ENCODE assay signal across 8 cellular contexts in genomic region chr19:7874080-7874856, GRCh38. TPM values are rescaled to one million over a fixed set of nuclear protein-coding genes. Genes with fewer than 3 reads are reported as not detected.
A peak's percentile ranks its signal among the peaks of the same experiment; 100 is the strongest.
DNase-seq lines count a peak whose midpoint lies in the region; ATAC-seq, FAIRE-seq and TF ChIP-seq lines count a peak whose summit lies in the region.

PRR36 (minus strand) TSS chr19:7874390; CDS start chr19:7873689, 701 bp downstream.

- H3K36me3 ChIP-seq in HepG2 (replicated peaks in 1 of 2; ENCODE audit: control insufficient read depth in 1 of 2, insufficient read depth in 2 of 2, low read length in 2 of 2) (no peaks in the 10 kb centered on the region), right lobe of liver (no peaks in the 10 kb centered on the region)

- peaks cover 22 to 33% (median 25%) of the 10 kb centered on the region in 3 donors for H3K4me1 Mint-ChIP-seq in naive B cell

- H3K4me3 Mint-ChIP-seq in naive B cell = peak within 1 kb of the TSS; percentile 43 to 91 (median 66)

- peaks cover 21 to 59% (median 51%) of the 10 kb centered on the region in 3 donors for H3K27me3 Mint-ChIP-seq in naive B cell

- H3K36me3 Mint-ChIP-seq in naive B cell = peaks cover 0 to 13% of the 10 kb centered on the region in 2 donors

- POLR2A ChIA-PET in HepG2 (lab: Yijun Ruan, JAX) = interaction anchor here (1.2 to 2.8 kb wide), 4 partner anchors 14 to 70 kb away, joined by 5 to 16 read pairs (median 6); partner anchors contain the start of genes LRRC8E and TIMM44

- H3K27ac ChIP-seq in HepG2 (ENCODE audit: extremely low read length, insufficient read depth, low read length) (no peak within 1 kb of the TSS), right lobe of liver (no peak within 1 kb of the TSS)

- peak within 1 kb of the TSS in 1 of 6 donors; percentile 49 for H3K27ac Mint-ChIP-seq in naive B cell

- H3K9me3 ChIP-seq in HepG2 (ENCODE audit: low read length) (no peaks in the 10 kb centered on the region), right lobe of liver (no peaks in the 10 kb centered on the region)

- H3K9ac ChIP-seq in HepG2 (ENCODE audit: insufficient read depth, low read depth, low read length) = no peak within 1 kb of the TSS

- intact Hi-C loops in HepG2 (cut with micrococcal nuclease; ENCODE audit: unreplicated experiment) (loop anchor here (10.0 kb wide), 1 partner anchor 1139 kb away; the partner anchor contains the start of genes GPR108 and TRIP10), right lobe of liver (cut with DNase I) (no loop called here)

- TF ChIP-seq EP300 in HepG2 (IDR thresholded peaks at IDR 0.05; ENCODE audit: low read depth in 2 of 2, low read length in 2 of 2) = no peak
- no peak for TF ChIP-seq EP300 in HepG2 (CRISPR knock-in tag; IDR thresholded peaks at IDR 0.05; ENCODE audit: borderline replicate concordance)

- peaks cover 0 to 10% (median 6%) of the 10 kb centered on the region in 7 donors for H3K9me3 Mint-ChIP-seq in naive B cell

- peak within 1 kb of the TSS; percentile 56 to 73 (median 59) for H3K4me3 ChIP-seq in HepG2 (replicated peaks in 1 of 3; ENCODE audit: insufficient read depth in 1 of 3, low read depth in 2 of 3, low read length in 3 of 3)
- no peak within 1 kb of the TSS for H3K4me3 ChIP-seq in right lobe of liver

- H3K4me1 ChIP-seq in HepG2 (ENCODE audit: insufficient read depth, low read length) (peaks cover 50% of the 10 kb centered on the region), right lobe of liver (peaks cover 0 to 5% (median 0%) of the 10 kb centered on the region in 4 donors)

- in situ Hi-C loops in HepG2 (cut with HindIII; ENCODE audit: extremely low pct_ligation_motif_present, low pct_unique_long_range_greater_than_20kb) = no loop called here

- FAIRE-seq in HepG2 (lab: Jason Lieb, UNC) = no peak

- H4K20me1 ChIP-seq in HepG2 (ENCODE audit: insufficient read depth, low read length) = no peaks in the 10 kb centered on the region; the same call in 1 of the 2 replicates

- peak within 1 kb of the TSS; percentile 97 for H3K4me2 ChIP-seq in HepG2 (ENCODE audit: low read depth, low read length)

- no peak within 1 kb of the TSS for H2AFZ ChIP-seq in HepG2 (ENCODE audit: low read length)

- no TSS peak for BruUV-seq in HepG2 (replicated peaks; lab: Mats Ljungman, UMichigan)

- TF ChIP-seq RAD21 in HepG2 (CRISPR knock-in tag; IDR thresholded peaks at IDR 0.05) = no peak

- ATAC-seq in HepG2 (peak; percentile 12; the same call in 2 of the 3 replicates), right lobe of liver (no peak), naive B cell (ENCODE audit: low read depth in 2 of 2) (no peak), HG03521 (IDR thresholded peaks at IDR 0.05; ENCODE audit: unreplicated experiment) (no peak), GM21737 (IDR thresholded peaks at IDR 0.05; ENCODE audit: unreplicated experiment) (no peak)

- TF ChIP-seq CTCF in HepG2 (CRISPR knock-in tag; IDR thresholded peaks at IDR 0.05) = peak; percentile 62
- no peak for TF ChIP-seq CTCF in right lobe of liver (IDR thresholded peaks at IDR 0.05)

- CTCF ChIA-PET in HepG2 (lab: Yijun Ruan, JAX; ENCODE audit: low intra/inter-chr PET ratio, low total read pairs) = no interaction called here

- no peaks in the 10 kb centered on the region for H3K79me2 ChIP-seq in HepG2 (ENCODE audit: insufficient read depth, low read length)

- no peak for TF ChIP-seq POLR2A in HepG2 (IDR thresholded peaks at IDR 0.05; ENCODE audit: insufficient read depth in 1 of 2, low read depth in 2 of 2, low read length in 2 of 2)
- no peak for TF ChIP-seq POLR2A in right lobe of liver (IDR thresholded peaks at IDR 0.05)

- 7% methylated on average over 22 of the region's 84 CpGs for whole genome bisulfite sequencing in HepG2 (ENCODE audit: low lambda C conversion rate)
- 5% methylated on average over 12 of the region's 84 CpGs for WGBS in right lobe of liver (ENCODE audit: insufficient coverage, low coverage, low lambda C conversion rate, missing lambda C conversion rate)

- H3K27me3 ChIP-seq in HepG2 (ENCODE audit: control insufficient read depth in 1 of 2, insufficient read depth in 2 of 2, low read length in 2 of 2) = peaks cover 0 to 4% of the 10 kb centered on the region in 2 experiments; a peak in 1 of 5 replicates
- H3K27me3 ChIP-seq in right lobe of liver = peaks cover 0 to 4% of the 10 kb centered on the region in 2 donors

- DNase-seq in HepG2 (ENCODE audit: low spot score) (peak; percentile 58), right lobe of liver (no peak), NCI-H526 (lab: John Stamatoyannopoulos, UW) (peak; percentile 53 to 86), cerebellar cortex (ENCODE audit: low spot score) (peak; percentile 90), naive B cell (no peak), GM19238 (ENCODE audit: insufficient read length, low spot score) (no peak)

TF ChIP-seq in HepG2, 621 proteins besides CTCF, POLR2A, EP300 and RAD21 (continues in another document):
- TF ChIP-seq HOXA9 (CRISPR knock-in tag; IDR thresholded peaks at IDR 0.05; ENCODE audit: borderline replicate concordance) (no peak), ZSCAN29 (CRISPR knock-in tag; conservative IDR thresholded peaks at IDR 0.05) (no peak), ZNF777 (CRISPR knock-in tag; IDR thresholded peaks at IDR 0.05) (0 out of 2 replicates have a peak, but pooled peaks have one; percentile 36), ZNF484 (CRISPR knock-in tag; IDR thresholded peaks at IDR 0.05; ENCODE audit: borderline replicate concordance, low read depth) (no peak), PAWR (CRISPR knock-in tag; IDR thresholded peaks at IDR 0.05; ENCODE audit: borderline replicate concordance) (no peak), ADNP (CRISPR knock-in tag; IDR thresholded peaks at IDR 0.05) (no peak), ARNT (IDR thresholded peaks at IDR 0.05) (no peak), TARDBP (CRISPR knock-in tag; IDR thresholded peaks at IDR 0.05) (no peak), TCF12 (IDR thresholded peaks at IDR 0.05) (no peak), TCF12 (CRISPR knock-in tag; IDR thresholded peaks at IDR 0.05) (0 out of 2 replicates have a peak, but pooled peaks have one; percentile 67), GLI4 (CRISPR knock-in tag; IDR thresholded peaks at IDR 0.05; ENCODE audit: borderline replicate concordance) (0 out of 2 replicates have a peak, but pooled peaks have one; percentile 55), POGK (CRISPR knock-in tag; conservative IDR thresholded peaks at IDR 0.05) (no peak), POLR2G (IDR thresholded peaks at IDR 0.05; ENCODE audit: low read depth, low read length) (no peak), E2F2 (CRISPR knock-in tag; IDR thresholded peaks at IDR 0.05; ENCODE audit: borderline replicate concordance) (no peak), RFXAP (CRISPR knock-in tag; IDR thresholded peaks at IDR 0.05; ENCODE audit: borderline replicate concordance) (0 out of 2 replicates have a peak, but pooled peaks have one; percentile 25), CREB1 (IDR thresholded peaks at IDR 0.05) (no peak), CREB1 (CRISPR knock-in tag; IDR thresholded peaks at IDR 0.05) (no peak)

RNA-seq across cellular contexts. Expression of gene PRR36, which starts in this region (rescaled TPM):
- total RNA-seq in HepG2 (2016; rRNA removed; fragmentation: Illumina TruSeq; extraction: Trizol) (0.07 TPM in 2 replicates), right lobe of liver (under 1 TPM in 4 of 6 experiments, not detected in 2; 0.07 to 0.37 (median 0.12) TPM)
- total RNA-seq in HepG2 (2016; cell fraction: cytosol; rRNA removed; fragmentation: Illumina TruSeq; extraction: Trizol; ENCODE audit: low read depth) = 0.30 TPM in 1 of 2 replicates, not detected in the other
- 0.09 and 0.30 TPM in 2 replicates for total RNA-seq in HepG2 (2016; cell fraction: insoluble cytoplasmic fraction; rRNA removed; fragmentation: Illumina TruSeq; extraction: Trizol)
- total RNA-seq in HepG2 (2016; cell fraction: membrane; rRNA removed; fragmentation: Illumina TruSeq; extraction: Trizol) = 0.15 and 0.17 TPM in 2 replicates
- total RNA-seq in HepG2 (2016; cell fraction: nucleus; rRNA removed; fragmentation: Illumina TruSeq; extraction: Trizol) = 0.09 and 0.22 TPM in 2 replicates
- polyA plus RNA-seq in HepG2 (2011; rRNA removed) (0.17 TPM in 2 replicates), naive B cell (ENCODE audit: low read depth in 6 of 6) (under 1 TPM in 1 of 6 donors, not detected in 5; 0.05 TPM)
- polyA plus RNA-seq in HepG2 (2011; cell fraction: cytosol; rRNA removed) = 0.05 and 0.13 TPM in 2 replicates
- 0.73 and 1.3 TPM in 2 replicates for polyA plus RNA-seq in HepG2 (2011; cell fraction: nucleus; rRNA removed)
- 1.5 and 1.8 TPM in 2 replicates for polyA plus RNA-seq in HepG2 (2012)
- polyA plus RNA-seq in HepG2 (2016; cell fraction: cytosol; fragmentation: Illumina TruSeq; extraction: Trizol; ENCODE audit: low read depth) = 0.23 and 0.25 TPM in 2 replicates
- polyA plus RNA-seq in HepG2 (2016; cell fraction: insoluble cytoplasmic fraction; fragmentation: Illumina TruSeq; extraction: Trizol; ENCODE audit: low read depth) = 0.54 and 0.83 TPM in 2 replicates
- polyA plus RNA-seq in HepG2 (2016; cell fraction: membrane; fragmentation: Illumina TruSeq; extraction: Trizol; ENCODE audit: low read depth) = 0.34 and 0.41 TPM in 2 replicates
- polyA plus RNA-seq in HepG2 (2016; cell fraction: nucleus; fragmentation: Illumina TruSeq; extraction: Trizol; ENCODE audit: insufficient read depth, low read depth) = 1.3 and 1.5 TPM in 2 replicates
- polyA minus RNA-seq in HepG2 (2011; rRNA and poly(A)+ RNA removed; ENCODE audit: low replicate concordance) = 0.34 TPM in 1 of 2 replicates, not detected in the other
- polyA minus RNA-seq in HepG2 (2011; cell fraction: cytosol; rRNA and poly(A)+ RNA removed) = 0.97 and 1.1 TPM in 2 replicates
- polyA minus RNA-seq in HepG2 (2011; cell fraction: nucleus; rRNA and poly(A)+ RNA removed) = 0.25 and 0.26 TPM in 2 replicates

Comparison
In these comparisons a context has a peak if more than half of its experiments do, and no peak if none do; other contexts are left out.
1. DNase-seq: peak in HepG2 (single experiment), NCI-H526 (2 of 2) and cerebellar cortex (single experiment); none in right lobe of liver (0 of 3), naive B cell (single experiment) and GM19238 (single experiment).
2. H3K4me3 ChIP-seq: peak in HepG2 (3 of 3); none in right lobe of liver (0 of 3).